In genomic region chr15:88303455-88303854, GRCh38 we compare ENCODE assay signal across 16 cellular contexts. TPM values are rescaled to one million over a fixed set of nuclear protein-coding genes. Genes with fewer than 3 reads are reported as not detected.
DNase-seq lines count a peak whose midpoint lies in the region; ATAC-seq, FAIRE-seq and TF ChIP-seq lines count a peak whose summit lies in the region.
"Had no signal": no experiment of that assay in that cellular context is flagged by ENCODE, and none has a peak within 500 bp of the region (broad histone marks: within the 10 kb centered on the region; RNA-seq: fewer than 3 reads in every experiment).

No MANE protein-coding gene starts in this region.

- H3K9me2 ChIP-seq in PC-3 (replicated peaks; ENCODE audit: low read length) (no peaks in the 10 kb centered on the region), GM23248 (ENCODE audit: insufficient read depth) (no peaks in the 10 kb centered on the region)

- no peak for ATAC-seq in PC-3
- no peak for ATAC-seq in HG02938 (IDR thresholded peaks at IDR 0.05; ENCODE audit: unreplicated experiment)
- no peak for ATAC-seq in HG03159 (IDR thresholded peaks at IDR 0.05; ENCODE audit: unreplicated experiment)
- ATAC-seq: HCT116 had no signal

- H3K79me2 ChIP-seq in PC-3 (ENCODE audit: low read length), result no peaks in the 10 kb centered on the region
- H3K79me2 ChIP-seq in GM23248 (ENCODE audit: insufficient read depth), result no peaks in the 10 kb centered on the region

- in situ Hi-C loops in GM23248 (cut with MboI), result no loop called here

- H3K9me3 ChIP-seq in PC-3 (ENCODE audit: low read length) (no peaks in the 10 kb centered on the region), GM23248 (ENCODE audit: low read depth) (no peaks in the 10 kb centered on the region)
- H3K9me3 ChIP-seq: BLaER1 treated with 17β-estradiol and CSF1 and Interleukin-3, amounts not matched to agents 10 nM and 100 nM had no signal

- H3K4me3 ChIP-seq in PC-3 (ENCODE audit: low read length) (no peak overlapping the region), bronchial epithelial cell (ENCODE audit: low read depth, low read length) (no peak overlapping the region), GM23248 (no peak overlapping the region)
- H3K4me3 ChIP-seq: BLaER1 treated with 17β-estradiol and CSF1 and Interleukin-3, amounts not matched to agents 10 nM and 100 nM had no signal

- H3K27ac ChIP-seq in PC-3 (ENCODE audit: low read length), result no peak overlapping the region
- no peak overlapping the region for H3K27ac ChIP-seq in GM23248
- H3K27ac ChIP-seq: BLaER1 treated with 17β-estradiol and CSF1 and Interleukin-3, amounts not matched to agents 10 nM and 100 nM had no signal

- H2AFZ ChIP-seq in PC-3 (ENCODE audit: low read length) (no peak overlapping the region), GM23248 (no peak overlapping the region)

- no peak overlapping the region for H3K4me2 ChIP-seq in PC-3 (ENCODE audit: low read length)
- H3K4me2 ChIP-seq in GM23248 (ENCODE audit: unreplicated experiment), result no peak overlapping the region
- H3K4me2 ChIP-seq: BLaER1 treated with 17β-estradiol and CSF1 and Interleukin-3, amounts not matched to agents 10 nM and 100 nM had no signal

- no peaks in the 10 kb centered on the region for H3K4me1 ChIP-seq in PC-3 (ENCODE audit: insufficient read depth, low read length)
- H3K4me1 ChIP-seq in GM23248 (ENCODE audit: insufficient read depth), result no peaks in the 10 kb centered on the region
- H3K4me1 ChIP-seq: BLaER1 treated with 17β-estradiol and CSF1 and Interleukin-3, amounts not matched to agents 10 nM and 100 nM had no signal

- intact Hi-C loops in PC-3 (cut with micrococcal nuclease), result no loop called here

- 26 to 32% methylated on average over 2 of the region's 2 CpGs for WGBS in GM23248 (ENCODE audit: low coverage in 1 of 2, low lambda C conversion rate in 2 of 2, missing lambda C conversion rate in 2 of 2), 2 experiments

- BruUV-seq in PC-3 (replicated peaks; lab: Mats Ljungman, UMichigan), result no TSS peak

- FAIRE-seq in bronchial epithelial cell (lab: Jason Lieb, UNC), result no peak
- FAIRE-seq in urothelium cell line (lab: Jason Lieb, UNC), result no peak
- FAIRE-seq: GM18507, H54 had no signal

- H3K36me3 ChIP-seq in PC-3 (ENCODE audit: low read depth, low read length), result no peaks in the 10 kb centered on the region
- H3K36me3 ChIP-seq in bronchial epithelial cell (ENCODE audit: control insufficient read depth, insufficient read depth, low read length), result no peaks in the 10 kb centered on the region
- H3K36me3 ChIP-seq in GM23248 (ENCODE audit: low read depth), result no peaks in the 10 kb centered on the region
- H3K36me3 ChIP-seq: BLaER1 treated with 17β-estradiol and CSF1 and Interleukin-3, amounts not matched to agents 10 nM and 100 nM had no signal

- POLR2A ChIA-PET in PC-3 (lab: Charles Lee; ENCODE audit: unreplicated experiment), result no interaction called here

- TF ChIP-seq CTCF in PC-3 (conservative IDR thresholded peaks at IDR 0.05; ENCODE audit: low read depth, low read length) (no peak), bronchial epithelial cell (IDR thresholded peaks at IDR 0.05; ENCODE audit: insufficient read depth, low read length, severe bottlenecking) (no peak)

- no peak overlapping the region for H3K9ac ChIP-seq in PC-3 (ENCODE audit: low read length)
- H3K9ac ChIP-seq in GM23248, result no peak overlapping the region
- H3K9ac ChIP-seq: BLaER1 treated with 17β-estradiol and CSF1 and Interleukin-3, amounts not matched to agents 10 nM and 100 nM had no signal

- H4K20me1 ChIP-seq in PC-3 (ENCODE audit: low read length), result no peaks in the 10 kb centered on the region
- H4K20me1 ChIP-seq in GM23248 (ENCODE audit: insufficient read depth), result no peaks in the 10 kb centered on the region
- H4K20me1 ChIP-seq: BLaER1 treated with 17β-estradiol and CSF1 and Interleukin-3, amounts not matched to agents 10 nM and 100 nM had no signal

- H3F3A ChIP-seq in PC-3 (ENCODE audit: low read length, unreplicated experiment) (no peaks in the 10 kb centered on the region), GM23248 (ENCODE audit: insufficient read depth) (no peaks in the 10 kb centered on the region)

- H3K27me3 ChIP-seq in PC-3 (ENCODE audit: low read length) (peaks cover 11% of the 10 kb centered on the region; the same call in 1 of the 2 replicates), bronchial epithelial cell (ENCODE audit: control insufficient read depth, insufficient read depth, low read length) (no peaks in the 10 kb centered on the region), GM23248 (replicated peaks; ENCODE audit: insufficient read depth) (peaks cover 17% of the 10 kb centered on the region)
- H3K27me3 ChIP-seq: BLaER1 treated with 17β-estradiol and CSF1 and Interleukin-3, amounts not matched to agents 10 nM and 100 nM had no signal

- peak; percentile 3 for DNase-seq in PC-3
- peak; percentile 21 for DNase-seq in bronchial epithelial cell (ENCODE audit: low read depth)
- DNase-seq in glomerular visceral epithelial cell (ENCODE audit: extremely low spot score), result peak; percentile 18
- peak; percentile 54 for DNase-seq in urothelium cell line (ENCODE audit: low spot score)
- no peak for DNase-seq in GM23248
- DNase-seq: ACHN; CD4-positive, CD25-positive, alpha-beta regulatory T cell; DMS53 had no signal

- CTCF ChIA-PET in PC-3 (lab: Charles Lee), result no interaction called here

RNA-seq across cellular contexts. Expression of gene NTRK3, which starts 46.9 kb away (rescaled TPM):
- total RNA-seq in PC-3 (2014; rRNA removed), result not detected in 2 replicates
- not detected in 2 replicates for total RNA-seq in bronchial epithelial cell
- total RNA-seq in GM23248 (2014; rRNA removed; shearing (Covaris generic)), result not detected in 2 replicates
- not detected in 2 replicates for polyA plus RNA-seq in GM23248 (2016; fragmentation: Nextera tagmentation; extraction: Ambion mirVana)
- total RNA-seq: A172; CD4-positive, CD25-positive, alpha-beta regulatory T cell had no signal
- polyA plus RNA-seq: CD4-positive, CD25-positive, alpha-beta regulatory T cell; IgD-negative memory B cell had no signal
